ENCODE assay signal across 9 cellular contexts in the genomic region with DNA sequence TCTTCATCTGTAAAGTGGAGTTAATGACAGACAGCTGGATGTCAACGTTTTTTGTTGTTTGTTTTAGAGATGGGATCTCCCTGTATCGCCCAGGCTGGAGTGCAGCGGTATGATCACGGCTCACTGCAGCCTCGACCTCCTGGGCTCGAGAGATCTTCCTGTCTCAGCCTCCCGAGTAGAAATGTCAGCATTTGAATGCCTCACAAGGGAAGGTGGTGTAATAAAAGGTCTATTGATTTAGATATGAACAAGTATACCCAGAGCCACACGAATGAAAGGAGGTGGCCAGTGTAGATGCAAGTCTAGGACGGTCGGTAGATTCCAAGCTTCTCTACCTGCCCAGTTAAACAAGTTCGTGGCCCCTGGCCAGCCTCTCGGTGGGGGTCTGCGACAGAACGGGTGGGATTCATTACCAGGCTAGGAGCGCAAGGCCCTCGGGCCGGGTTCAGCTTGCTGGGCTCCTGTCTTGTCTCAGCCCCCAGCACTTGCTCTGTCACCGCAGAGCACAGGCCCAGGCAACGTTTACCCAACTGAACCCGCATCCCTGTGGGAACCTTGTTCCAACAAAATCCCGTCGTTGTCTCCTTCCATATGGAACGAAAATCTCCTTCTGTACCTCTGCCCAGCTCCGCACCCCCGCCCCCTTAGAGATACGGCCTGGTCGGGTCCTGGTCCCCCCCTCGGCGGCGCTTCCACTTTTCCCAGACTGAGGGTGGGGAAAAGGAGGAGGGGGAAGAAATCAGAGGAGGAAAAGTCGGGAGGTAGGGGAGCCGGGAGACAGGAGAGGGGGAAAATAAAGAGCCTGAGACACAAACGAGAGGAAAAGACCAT. TPM values are rescaled to one million over a fixed set of nuclear protein-coding genes. Genes with fewer than 3 reads are reported as not detected.
A peak's percentile ranks its signal among the peaks of the same experiment; 100 is the strongest.
DNase-seq lines count a peak whose midpoint lies in the region; ATAC-seq and TF ChIP-seq lines count a peak whose summit lies in the region.
"Had no signal": no experiment of that assay in that cellular context is flagged by ENCODE, and none has a peak within 500 bp of the region (broad histone marks: within the 10 kb centered on the region; RNA-seq: fewer than 3 reads in every experiment).

No MANE protein-coding gene starts in this region.

- POLR2A ChIA-PET in GM10248 (lab: Yijun Ruan, JAX) = interaction anchor here (0.6 kb wide), 1 partner anchor 19 kb away, joined by 3 read pairs; no protein-coding TSS in a partner anchor

- H3K9me3 Mint-ChIP-seq in progenitor cell of endocrine pancreas (ENCODE audit: low read depth) = no peaks in the 10 kb centered on the region

- ATAC-seq in GM19328 (IDR thresholded peaks at IDR 0.05; ENCODE audit: unreplicated experiment) = no peak

- H3K4me1 ChIP-seq in NT2/D1 (ENCODE audit: insufficient read depth, insufficient read length) = peaks cover 4% of the 10 kb centered on the region

- peak; percentile 44 for DNase-seq in GM10248 (ENCODE audit: extremely low spot score)
- DNase-seq in NT2/D1 (ENCODE audit: low read depth, low spot score) = no peak
- DNase-seq in epithelial cell of proximal tubule (ENCODE audit: low read depth) = no peak
- no peak for DNase-seq in progenitor cell of endocrine pancreas (ENCODE audit: low spot score, unreplicated experiment)
- DNase-seq in AG20443 (ENCODE audit: low spot score) = no peak
- no peak for DNase-seq in stimulated activated CD4-positive, alpha-beta T cell treated with anti-CD3 and anti-CD28 coated beads, Interleukin-15, amount 100 ng/mL, for 24 hours
- DNase-seq in NCI-H524 (lab: John Stamatoyannopoulos, UW) = no peak
- DNase-seq: NCI-H1417 treated with DMSO at 0.1 percent for 48 hours had no signal

- no peaks in the 10 kb centered on the region for H3K36me3 Mint-ChIP-seq in progenitor cell of endocrine pancreas (ENCODE audit: insufficient read depth)

- H3K27ac Mint-ChIP-seq in progenitor cell of endocrine pancreas = no peak overlapping the region

- peak overlapping the region; percentile 31 for H3K4me3 Mint-ChIP-seq in progenitor cell of endocrine pancreas (ENCODE audit: low read depth)

- H3K4me3 ChIP-seq in NT2/D1 (ENCODE audit: insufficient read length, low read depth) (peak overlapping the region; percentile 8), epithelial cell of proximal tubule (ENCODE audit: low read depth, low read length) (peak overlapping the region; percentile 69)

- no peak for TF ChIP-seq CTCF in GM10248 (IDR thresholded peaks at IDR 0.05; ENCODE audit: control extremely low read depth, extremely low read depth, low read depth, missing control alignments)
- no peak for TF ChIP-seq CTCF in epithelial cell of proximal tubule (conservative IDR thresholded peaks at IDR 0.05; ENCODE audit: low read depth, low read length)
- TF ChIP-seq CTCF in progenitor cell of endocrine pancreas (IDR thresholded peaks at IDR 0.05; ENCODE audit: unreplicated experiment) = no peak

- no peaks in the 10 kb centered on the region for H3K9me3 ChIP-seq in NT2/D1 (ENCODE audit: insufficient read depth, low read length)

- H3K9ac ChIP-seq in NT2/D1 (ENCODE audit: insufficient read length, low read depth) = no peak overlapping the region

- H3K4me1 Mint-ChIP-seq in progenitor cell of endocrine pancreas (ENCODE audit: low read depth) = peaks cover 10% of the 10 kb centered on the region

- peaks cover 96% of the 10 kb centered on the region for H3K27me3 ChIP-seq in NT2/D1 (ENCODE audit: insufficient read depth, insufficient read length)

- peaks cover 84% of the 10 kb centered on the region for H3K27me3 Mint-ChIP-seq in progenitor cell of endocrine pancreas

- no peaks in the 10 kb centered on the region for H3K36me3 ChIP-seq in NT2/D1 (ENCODE audit: insufficient read depth, insufficient read length, low read length)

- CTCF ChIA-PET in GM10248 (lab: Yijun Ruan, JAX) = interaction anchor here (0.9 to 2.0 kb wide), 5 partner anchors 11 to 58 kb away, joined by 3 to 13 read pairs (median 5); a partner anchor contains a TSS

RNA-seq across cellular contexts. Expression of a gene that starts 2.0 kb away (rescaled TPM):
- total RNA-seq in epithelial cell of proximal tubule (1.0 and 8.2 TPM in 2 replicates), progenitor cell of endocrine pancreas (0.69 and 0.71 TPM in 2 replicates)

RNA-seq across cellular contexts. Expression of a gene that starts 28.1 kb away (rescaled TPM):
- total RNA-seq in epithelial cell of proximal tubule = 26.2 and 29.5 TPM in 2 replicates
- 24.2 and 25.5 TPM in 2 replicates for total RNA-seq in progenitor cell of endocrine pancreas
